In genomic region chr14:77151918-77152588, GRCh38 we compare ENCODE assay signal across 9 cellular contexts. TPM values are rescaled to one million over a fixed set of nuclear protein-coding genes. Genes with fewer than 3 reads are reported as not detected.
DNase-seq lines count a peak whose midpoint lies in the region; ATAC-seq and TF ChIP-seq lines count a peak whose summit lies in the region.
"Had no signal": no experiment of that assay in that cellular context is flagged by ENCODE, and none has a peak within 500 bp of the region (broad histone marks: within the 10 kb centered on the region; RNA-seq: fewer than 3 reads in every experiment).

No MANE protein-coding gene starts in this region.

- H3K4me3 Mint-ChIP-seq in activated CD8-positive, alpha-beta T cell treated with anti-CD3 and anti-CD28 coated beads for 36 hours = no peak overlapping the region

- no peaks in the 10 kb centered on the region for H3K9me3 ChIP-seq in stomach

- H3K27ac ChIP-seq in stomach = no peak overlapping the region

- CTCF ChIA-PET in activated CD8-positive, alpha-beta T cell treated with anti-CD3 and anti-CD28 coated beads for 36 hours (lab: Charles Lee) = interaction anchor here (0.6 to 6.7 kb wide), 48 partner anchors 9 to 442 kb away, joined by 3 to 134 read pairs (median 4); partner anchors contain the start of genes GSTZ1 and ZDHHC22

- no peak for TF ChIP-seq EP300 in stomach (IDR thresholded peaks at IDR 0.05)

- intact Hi-C loops in activated CD8-positive, alpha-beta T cell treated with anti-CD3 and anti-CD28 coated beads for 36 hours (cut with micrococcal nuclease) = loop anchor here (2.0 to 10.0 kb wide), 2 partner anchors 63 to 165 kb away; no protein-coding TSS in a partner anchor
- intact Hi-C loops in stomach (cut with DNase I; ENCODE audit: low total_unique reads) = loop anchor here (10.0 kb wide), 1 partner anchor 163 kb away; no protein-coding TSS in a partner anchor

- no peaks in the 10 kb centered on the region for H3K4me1 Mint-ChIP-seq in activated CD8-positive, alpha-beta T cell treated with anti-CD3 and anti-CD28 coated beads for 36 hours (ENCODE audit: low read depth)

- H3K4me3 ChIP-seq in GM12864 (ENCODE audit: low read depth, low read length) = no peak overlapping the region
- H3K4me3 ChIP-seq in stomach = no peak overlapping the region

- no peak for TF ChIP-seq POLR2A in stomach (IDR thresholded peaks at IDR 0.05)

- ATAC-seq in activated CD8-positive, alpha-beta T cell treated with anti-CD3 and anti-CD28 coated beads for 36 hours = peak; percentile 67
- peak; percentile 68 for ATAC-seq in left lobe of liver
- ATAC-seq in GM19023 (IDR thresholded peaks at IDR 0.05; ENCODE audit: unreplicated experiment) = no peak

- DNase-seq in GM12864 (ENCODE audit: low read depth) = no peak
- peak; percentile 37 for DNase-seq in NCI-H146 treated with DMSO at 0.1 percent for 48 hours (lab: John Stamatoyannopoulos, UW; ENCODE audit: unreplicated experiment)
- no peak for DNase-seq in activated CD8-positive, alpha-beta T cell treated with anti-CD3 and anti-CD28 coated beads for 36 hours
- DNase-seq in left lobe of liver (ENCODE audit: low spot score) = no peak
- DNase-seq in stomach = no peak
- no peak for DNase-seq in OCI-M2 (lab: John Stamatoyannopoulos, UW; ENCODE audit: unreplicated experiment)
- DNase-seq in activated CD4-positive, alpha-beta T cell treated with anti-CD3 and anti-CD28 coated beads, Interleukin-2, amount 50 U/mL, for 1 hour = no peak

- POLR2A ChIA-PET in activated CD8-positive, alpha-beta T cell treated with anti-CD3 and anti-CD28 coated beads for 36 hours (lab: Charles Lee) = interaction anchor here (0.8 kb wide), 1 partner anchor 164 kb away, joined by 3 read pairs; no protein-coding TSS in a partner anchor

- no peaks in the 10 kb centered on the region for H3K36me3 ChIP-seq in stomach

- no peaks in the 10 kb centered on the region for H3K36me3 Mint-ChIP-seq in activated CD8-positive, alpha-beta T cell treated with anti-CD3 and anti-CD28 coated beads for 36 hours (ENCODE audit: low read depth)

- no peaks in the 10 kb centered on the region for H3K9me3 Mint-ChIP-seq in activated CD8-positive, alpha-beta T cell treated with anti-CD3 and anti-CD28 coated beads for 36 hours

- WGBS in stomach, 5 donors = 30 to 38% (median 35%) methylated on average over 2 of the region's 2 CpGs

- no peaks in the 10 kb centered on the region for H3K4me1 ChIP-seq in stomach

- peak; percentile 16 for TF ChIP-seq CTCF in GM12864 (IDR thresholded peaks at IDR 0.05; ENCODE audit: low read depth, low read length, missing control alignments)
- TF ChIP-seq CTCF in activated CD8-positive, alpha-beta T cell treated with anti-CD3 and anti-CD28 coated beads for 36 hours (IDR thresholded peaks at IDR 0.05) = no peak
- no peak for TF ChIP-seq CTCF in stomach (IDR thresholded peaks at IDR 0.05)

- peaks cover 21% of the 10 kb centered on the region for H3K27me3 Mint-ChIP-seq in activated CD8-positive, alpha-beta T cell treated with anti-CD3 and anti-CD28 coated beads for 36 hours

- H3K27ac Mint-ChIP-seq in activated CD8-positive, alpha-beta T cell treated with anti-CD3 and anti-CD28 coated beads for 36 hours = no peak overlapping the region

- peaks cover 0 to 62% (median 27%) of the 10 kb centered on the region in 3 donors for H3K27me3 ChIP-seq in stomach

RNA-seq across cellular contexts. Expression of gene ZDHHC22, which starts 10.5 kb away (rescaled TPM):
- not detected for total RNA-seq in activated CD8-positive, alpha-beta T cell treated with anti-CD3 and anti-CD28 coated beads for 36 hours
- total RNA-seq in left lobe of liver (not detected), stomach (under 1 TPM in 1 of 5 donors, not detected in 4; 0.18 TPM)
- under 1 TPM in 1 of 3 donors, not detected in 2; 0.08 TPM for polyA plus RNA-seq in stomach
- polyA plus RNA-seq: esophagus had no signal

RNA-seq across cellular contexts. Expression of gene TMEM63C, which starts 29.5 kb away (rescaled TPM):
- 1 to 10 TPM; 3.3 to 3.6 TPM for total RNA-seq in activated CD8-positive, alpha-beta T cell treated with anti-CD3 and anti-CD28 coated beads for 36 hours
- total RNA-seq in left lobe of liver (0.35 TPM), stomach (1 to 10 TPM in 2 of 5 donors, under 1 TPM in 2, not detected in 1; 0.14 to 8.8 (median 2.7) TPM)
- 1 to 10 TPM in 1 of 3 donors, under 1 TPM in 1, not detected in 1; 0.31 to 2.1 TPM for polyA plus RNA-seq in stomach

RNA-seq across cellular contexts. Expression of gene CIPC, which starts 54.0 kb away (rescaled TPM):
- 1 to 10 TPM; 8.8 to 9.6 TPM for total RNA-seq in activated CD8-positive, alpha-beta T cell treated with anti-CD3 and anti-CD28 coated beads for 36 hours
- total RNA-seq in left lobe of liver (11.8 TPM), stomach (10 to 100 TPM; 12.7 to 81.1 (median 32.2) TPM)
- polyA plus RNA-seq in stomach = 10 to 100 TPM in 1 of 3 donors, 1 to 10 TPM in 2; 6.0 to 10.6 (median 6.1) TPM
